Comparison of ENCODE assay signal across 1 cellular context in the genomic region with DNA sequence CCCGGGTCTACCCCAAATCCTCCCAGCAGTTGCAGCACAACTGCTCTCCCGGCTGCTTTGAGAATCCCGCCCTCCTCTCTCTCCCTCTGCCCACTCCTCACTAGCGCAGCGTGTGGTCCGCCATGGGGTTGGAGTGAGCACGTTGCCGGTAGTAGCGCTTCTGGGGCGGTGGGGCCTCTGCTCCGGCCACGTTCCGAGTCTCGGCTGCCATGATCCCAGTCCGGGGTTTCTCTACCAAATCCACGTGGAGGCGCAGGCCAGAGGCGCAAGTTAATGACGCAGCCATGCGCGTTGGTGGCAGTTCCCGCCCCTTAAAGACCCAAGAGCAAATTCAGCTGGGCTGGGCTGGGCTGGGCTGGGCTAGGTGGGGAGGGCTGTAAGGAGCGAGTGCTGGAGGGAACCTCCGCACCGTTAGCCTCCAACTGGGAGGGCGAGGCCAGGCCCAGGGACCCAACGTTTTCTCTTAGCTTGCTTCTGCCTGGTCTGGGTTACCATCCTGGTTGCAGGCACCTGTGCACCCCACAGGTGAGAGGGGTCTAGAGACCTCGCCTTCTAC.
TF ChIP-seq lines count a peak whose summit lies in the region.

A gene (minus strand): TSS at position 233 of the 556 bp plus-strand sequence. CDS start 22 bp downstream, at position 211.

TF ChIP-seq in K562, 482 proteins besides CTCF, POLR2A, EP300 and RAD21 (continued from another document):
- TF ChIP-seq, protein P1, sequence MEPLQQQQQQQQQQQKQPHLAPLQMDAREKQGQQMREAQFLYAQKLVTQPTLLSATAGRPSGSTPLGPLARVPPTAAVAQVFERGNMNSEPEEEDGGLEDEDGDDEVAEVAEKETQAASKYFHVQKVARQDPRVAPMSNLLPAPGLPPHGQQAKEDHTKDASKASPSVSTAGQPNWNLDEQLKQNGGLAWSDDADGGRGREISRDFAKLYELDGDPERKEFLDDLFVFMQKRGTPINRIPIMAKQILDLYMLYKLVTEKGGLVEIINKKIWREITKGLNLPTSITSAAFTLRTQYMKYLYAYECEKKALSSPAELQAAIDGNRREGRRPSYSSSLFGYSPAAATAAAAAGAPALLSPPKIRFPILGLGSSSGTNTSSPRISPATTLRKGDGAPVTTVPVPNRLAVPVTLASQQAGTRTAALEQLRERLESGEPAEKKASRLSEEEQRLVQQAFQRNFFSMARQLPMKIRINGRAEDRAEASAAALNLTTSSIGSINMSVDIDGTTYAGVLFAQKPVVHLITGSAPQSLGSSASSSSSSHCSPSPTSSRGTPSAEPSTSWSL (CRISPR knock-in tag; IDR thresholded peaks at IDR 0.05; ENCODE audit: borderline replicate concordance) = no peak
- TF ChIP-seq, protein P2, sequence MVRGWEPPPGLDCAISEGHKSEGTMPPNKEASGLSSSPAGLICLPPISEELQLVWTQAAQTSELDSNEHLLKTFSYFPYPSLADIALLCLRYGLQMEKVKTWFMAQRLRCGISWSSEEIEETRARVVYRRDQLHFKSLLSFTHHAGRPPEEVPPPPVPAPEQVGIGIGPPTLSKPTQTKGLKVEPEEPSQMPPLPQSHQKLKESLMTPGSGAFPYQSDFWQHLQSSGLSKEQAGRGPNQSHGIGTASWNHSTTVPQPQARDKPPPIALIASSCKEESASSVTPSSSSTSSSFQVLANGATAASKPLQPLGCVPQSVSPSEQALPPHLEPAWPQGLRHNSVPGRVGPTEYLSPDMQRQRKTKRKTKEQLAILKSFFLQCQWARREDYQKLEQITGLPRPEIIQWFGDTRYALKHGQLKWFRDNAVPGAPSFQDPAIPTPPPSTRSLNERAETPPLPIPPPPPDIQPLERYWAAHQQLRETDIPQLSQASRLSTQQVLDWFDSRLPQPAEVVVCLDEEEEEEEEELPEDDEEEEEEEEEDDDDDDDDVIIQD (CRISPR knock-in tag; IDR thresholded peaks at IDR 0.05) = no peak
- peak; percentile 79 for TF ChIP-seq FIP1L1 (IDR thresholded peaks at IDR 0.05; ENCODE audit: low read depth, low read length, poor library complexity, severe bottlenecking)
- TF ChIP-seq ZNF830 (CRISPR knock-in tag; IDR thresholded peaks at IDR 0.05) = no peak
- no peak for TF ChIP-seq ZNF584 (CRISPR knock-in tag; IDR thresholded peaks at IDR 0.05; ENCODE audit: low read depth)
- no peak for TF ChIP-seq SLC30A9 (CRISPR knock-in tag; IDR thresholded peaks at IDR 0.05)
- TF ChIP-seq CTBP1 (IDR thresholded peaks at IDR 0.05; ENCODE audit: borderline replicate concordance) = peak; percentile 80
- 0 out of 2 replicates have a peak, but pooled peaks have one; percentile 10 for TF ChIP-seq KLF13 (tag; IDR thresholded peaks at IDR 0.05; ENCODE audit: borderline replicate concordance, low read depth)
- TF ChIP-seq ZSCAN29 (IDR thresholded peaks at IDR 0.05) = no peak
- TF ChIP-seq CSDE1 (IDR thresholded peaks at IDR 0.05) = peak in 1 of 2 experiments; percentile 77; a peak in 2 of 4 replicates
- no peak for TF ChIP-seq ZEB2 (IDR thresholded peaks at IDR 0.05)
- TF ChIP-seq MEIS2 (IDR thresholded peaks at IDR 0.05; ENCODE audit: partially characterized antibody) = peak; percentile 3
- peak; percentile 59 for TF ChIP-seq ARID1B (IDR thresholded peaks at IDR 0.05)
- TF ChIP-seq ZNF175 (CRISPR knock-in tag; IDR thresholded peaks at IDR 0.05; ENCODE audit: low read depth) = 0 out of 2 replicates have a peak, but pooled peaks have one; percentile 57
- no peak for TF ChIP-seq THRAP3 (IDR thresholded peaks at IDR 0.05; ENCODE audit: borderline replicate concordance)
- TF ChIP-seq, protein P3, sequence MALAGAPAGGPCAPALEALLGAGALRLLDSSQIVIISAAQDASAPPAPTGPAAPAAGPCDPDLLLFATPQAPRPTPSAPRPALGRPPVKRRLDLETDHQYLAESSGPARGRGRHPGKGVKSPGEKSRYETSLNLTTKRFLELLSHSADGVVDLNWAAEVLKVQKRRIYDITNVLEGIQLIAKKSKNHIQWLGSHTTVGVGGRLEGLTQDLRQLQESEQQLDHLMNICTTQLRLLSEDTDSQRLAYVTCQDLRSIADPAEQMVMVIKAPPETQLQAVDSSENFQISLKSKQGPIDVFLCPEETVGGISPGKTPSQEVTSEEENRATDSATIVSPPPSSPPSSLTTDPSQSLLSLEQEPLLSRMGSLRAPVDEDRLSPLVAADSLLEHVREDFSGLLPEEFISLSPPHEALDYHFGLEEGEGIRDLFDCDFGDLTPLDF (CRISPR knock-in tag; IDR thresholded peaks at IDR 0.05) = peak; percentile 96
- peak; percentile 96 for TF ChIP-seq TAF9B (IDR thresholded peaks at IDR 0.05; ENCODE audit: partially characterized antibody)
- no peak for TF ChIP-seq MYBL2 (IDR thresholded peaks at IDR 0.05; ENCODE audit: low read depth)
- no peak for TF ChIP-seq MYBL2 (CRISPR knock-in tag; IDR thresholded peaks at IDR 0.05; ENCODE audit: borderline replicate concordance)
- peak; percentile 89 for TF ChIP-seq JUN (IDR thresholded peaks at IDR 0.05; ENCODE audit: borderline replicate concordance, low read depth, low read length)
- peak; percentile 97 for TF ChIP-seq JUN (CRISPR knock-in tag; IDR thresholded peaks at IDR 0.05; ENCODE audit: borderline replicate concordance)
- TF ChIP-seq, protein P4, sequence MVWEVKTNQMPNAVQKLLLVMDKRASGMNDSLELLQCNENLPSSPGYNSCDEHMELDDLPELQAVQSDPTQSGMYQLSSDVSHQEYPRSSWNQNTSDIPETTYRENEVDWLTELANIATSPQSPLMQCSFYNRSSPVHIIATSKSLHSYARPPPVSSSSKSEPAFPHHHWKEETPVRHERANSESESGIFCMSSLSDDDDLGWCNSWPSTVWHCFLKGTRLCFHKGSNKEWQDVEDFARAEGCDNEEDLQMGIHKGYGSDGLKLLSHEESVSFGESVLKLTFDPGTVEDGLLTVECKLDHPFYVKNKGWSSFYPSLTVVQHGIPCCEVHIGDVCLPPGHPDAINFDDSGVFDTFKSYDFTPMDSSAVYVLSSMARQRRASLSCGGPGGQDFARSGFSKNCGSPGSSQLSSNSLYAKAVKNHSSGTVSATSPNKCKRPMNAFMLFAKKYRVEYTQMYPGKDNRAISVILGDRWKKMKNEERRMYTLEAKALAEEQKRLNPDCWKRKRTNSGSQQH (CRISPR knock-in tag; IDR thresholded peaks at IDR 0.05) = 0 out of 2 replicates have a peak, but pooled peaks have one; percentile 55
- TF ChIP-seq ZNF124 (CRISPR knock-in tag; IDR thresholded peaks at IDR 0.05) = no peak
- no peak for TF ChIP-seq NR3C1 (CRISPR knock-in tag; IDR thresholded peaks at IDR 0.05)
- TF ChIP-seq YY1 (IDR thresholded peaks at IDR 0.05; ENCODE audit: borderline replicate concordance in 1 of 3, control insufficient read depth in 1 of 3, extremely low read depth in 1 of 3, insufficient read depth in 3 of 3, insufficient read length in 1 of 3, insufficient replicate concordance in 2 of 3, low read depth in 1 of 3, low read length in 2 of 3) = peak; percentile 76 to 92 (median 88)
- TF ChIP-seq SMAD3 (CRISPR knock-in tag; conservative IDR thresholded peaks at IDR 0.05) = no peak
- no peak for TF ChIP-seq NCOA6 (IDR thresholded peaks at IDR 0.05)
- TF ChIP-seq LARP7 (IDR thresholded peaks at IDR 0.05) = peak; percentile 80; the same call in 1 of the 2 replicates
- TF ChIP-seq CREBBP (IDR thresholded peaks at IDR 0.05; ENCODE audit: low read depth, low read length) = no peak
- no peak for TF ChIP-seq ZNF668 (CRISPR knock-in tag; IDR thresholded peaks at IDR 0.05)
- peak; percentile 89 for TF ChIP-seq PHF8 (IDR thresholded peaks at IDR 0.05; ENCODE audit: borderline replicate concordance, low read length)
- peak; percentile 32; the same call in 1 of the 2 replicates for TF ChIP-seq ZKSCAN1 (IDR thresholded peaks at IDR 0.05; ENCODE audit: low read depth, low read length)
- TF ChIP-seq KAT7 (CRISPR knock-in tag; IDR thresholded peaks at IDR 0.05; ENCODE audit: borderline replicate concordance) = no peak
- TF ChIP-seq TOE1 (IDR thresholded peaks at IDR 0.05; ENCODE audit: borderline replicate concordance) = peak; percentile 92
- TF ChIP-seq TOE1 (CRISPR knock-in tag; IDR thresholded peaks at IDR 0.05; ENCODE audit: borderline replicate concordance, low read depth) = no peak; the same call in 1 of the 2 replicates
- TF ChIP-seq, protein P5, sequence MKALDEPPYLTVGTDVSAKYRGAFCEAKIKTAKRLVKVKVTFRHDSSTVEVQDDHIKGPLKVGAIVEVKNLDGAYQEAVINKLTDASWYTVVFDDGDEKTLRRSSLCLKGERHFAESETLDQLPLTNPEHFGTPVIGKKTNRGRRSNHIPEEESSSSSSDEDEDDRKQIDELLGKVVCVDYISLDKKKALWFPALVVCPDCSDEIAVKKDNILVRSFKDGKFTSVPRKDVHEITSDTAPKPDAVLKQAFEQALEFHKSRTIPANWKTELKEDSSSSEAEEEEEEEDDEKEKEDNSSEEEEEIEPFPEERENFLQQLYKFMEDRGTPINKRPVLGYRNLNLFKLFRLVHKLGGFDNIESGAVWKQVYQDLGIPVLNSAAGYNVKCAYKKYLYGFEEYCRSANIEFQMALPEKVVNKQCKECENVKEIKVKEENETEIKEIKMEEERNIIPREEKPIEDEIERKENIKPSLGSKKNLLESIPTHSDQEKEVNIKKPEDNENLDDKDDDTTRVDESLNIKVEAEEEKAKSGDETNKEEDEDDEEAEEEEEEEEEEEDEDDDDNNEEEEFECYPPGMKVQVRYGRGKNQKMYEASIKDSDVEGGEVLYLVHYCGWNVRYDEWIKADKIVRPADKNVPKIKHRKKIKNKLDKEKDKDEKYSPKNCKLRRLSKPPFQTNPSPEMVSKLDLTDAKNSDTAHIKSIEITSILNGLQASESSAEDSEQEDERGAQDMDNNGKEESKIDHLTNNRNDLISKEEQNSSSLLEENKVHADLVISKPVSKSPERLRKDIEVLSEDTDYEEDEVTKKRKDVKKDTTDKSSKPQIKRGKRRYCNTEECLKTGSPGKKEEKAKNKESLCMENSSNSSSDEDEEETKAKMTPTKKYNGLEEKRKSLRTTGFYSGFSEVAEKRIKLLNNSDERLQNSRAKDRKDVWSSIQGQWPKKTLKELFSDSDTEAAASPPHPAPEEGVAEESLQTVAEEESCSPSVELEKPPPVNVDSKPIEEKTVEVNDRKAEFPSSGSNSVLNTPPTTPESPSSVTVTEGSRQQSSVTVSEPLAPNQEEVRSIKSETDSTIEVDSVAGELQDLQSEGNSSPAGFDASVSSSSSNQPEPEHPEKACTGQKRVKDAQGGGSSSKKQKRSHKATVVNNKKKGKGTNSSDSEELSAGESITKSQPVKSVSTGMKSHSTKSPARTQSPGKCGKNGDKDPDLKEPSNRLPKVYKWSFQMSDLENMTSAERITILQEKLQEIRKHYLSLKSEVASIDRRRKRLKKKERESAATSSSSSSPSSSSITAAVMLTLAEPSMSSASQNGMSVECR (CRISPR knock-in tag; IDR thresholded peaks at IDR 0.05) = peak; percentile 100
- no peak for TF ChIP-seq GABPB2 (CRISPR knock-in tag; conservative IDR thresholded peaks at IDR 0.05)
- TF ChIP-seq PRMT5 (CRISPR knock-in tag; IDR thresholded peaks at IDR 0.05) = no peak
